10 cellular contexts compared by ENCODE assay signal in the genomic region with DNA sequence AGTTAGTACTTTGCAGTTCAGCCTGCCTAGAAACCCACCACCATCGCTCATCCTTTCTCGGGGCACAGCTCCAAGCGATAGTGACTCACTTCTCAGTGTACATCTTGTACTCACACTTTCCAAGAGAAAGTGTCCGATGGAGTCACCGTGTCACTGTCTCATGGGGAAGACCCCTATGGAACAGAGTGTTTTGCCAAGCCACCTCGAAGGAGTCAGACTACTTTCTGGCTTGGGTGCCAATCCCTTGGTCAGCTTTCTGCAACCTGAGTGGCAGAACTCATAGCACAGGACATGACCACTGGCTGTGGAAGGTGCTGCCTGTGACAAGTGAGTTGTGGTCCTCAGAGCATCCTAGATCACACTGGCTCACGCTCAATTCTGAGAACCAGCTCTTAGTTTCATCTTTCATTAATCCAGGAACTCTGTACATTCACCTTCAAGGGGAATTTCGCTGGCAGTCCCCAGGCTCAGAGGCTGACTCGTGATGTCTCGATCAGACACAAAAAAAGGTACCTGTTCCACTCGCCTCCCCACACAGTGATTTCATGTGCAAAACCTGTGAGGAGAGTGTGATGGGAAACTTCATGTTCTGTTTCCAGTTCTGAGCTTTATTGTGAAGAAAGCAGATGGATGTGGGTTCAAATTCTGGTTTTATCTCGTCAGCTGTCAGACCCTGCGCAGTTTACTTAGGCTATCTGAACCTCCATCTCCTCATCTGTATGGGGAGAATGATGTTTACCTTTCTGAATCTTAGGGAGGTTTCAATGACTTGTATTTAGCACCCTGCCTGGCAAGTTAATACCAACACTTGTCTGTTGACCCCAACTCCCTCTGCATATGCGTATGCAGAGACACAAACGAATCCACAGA.
DNase-seq lines count a peak whose midpoint lies in the region; ATAC-seq, FAIRE-seq and TF ChIP-seq lines count a peak whose summit lies in the region.
"Had no signal": no experiment of that assay in that cellular context is flagged by ENCODE, and none has a peak within 500 bp of the region (broad histone marks: within the 10 kb centered on the region; RNA-seq: fewer than 3 reads in every experiment).

No MANE protein-coding gene starts in this region.

- no peak for TF ChIP-seq CTCF in OCI-LY3 (IDR thresholded peaks at IDR 0.05; ENCODE audit: low read depth, low read length)
- TF ChIP-seq CTCF in stomach (IDR thresholded peaks at IDR 0.05) = no peak
- no peak for TF ChIP-seq CTCF in prostate gland (IDR thresholded peaks at IDR 0.05)
- TF ChIP-seq CTCF in kidney (IDR thresholded peaks at IDR 0.05; ENCODE audit: borderline replicate concordance, extremely low read depth, insufficient read depth) = no peak

- peaks cover 72% of the 10 kb centered on the region for H3K4me1 ChIP-seq in CD4-positive, CD25-positive, alpha-beta regulatory T cell (ENCODE audit: control insufficient read depth, insufficient read depth, low read length, poor library complexity, severe bottlenecking)
- peaks cover 94% of the 10 kb centered on the region for H3K4me1 ChIP-seq in OCI-LY3 (ENCODE audit: low read length)
- H3K4me1 ChIP-seq in stomach = peaks cover 0 to 5% (median 2%) of the 10 kb centered on the region in 4 donors
- H3K4me1 ChIP-seq in prostate gland (replicated peaks) = no peaks in the 10 kb centered on the region
- no peaks in the 10 kb centered on the region for H3K4me1 ChIP-seq in kidney (ENCODE audit: control insufficient read depth in 1 of 2, insufficient read depth in 1 of 2, low read depth in 1 of 2, low read length in 2 of 2)

- DNase-seq in CD4-positive, CD25-positive, alpha-beta regulatory T cell = peak in 1 of 3 donors; percentile 60
- peak; percentile 49 for DNase-seq in activated T-helper 1 cell treated with anti-CD3 and anti-CD28 coated beads, Interleukin-12 subunit alpha, Interleukin-12 subunit beta, Interleukin-2, Interleukin-4 antibody, amounts not matched to agents 30 ng/mL and 10 ng/mL and 1 ng/mL, durations not matched to agents 14 hours and 24 hours and 36 hours (ENCODE audit: low spot score)
- peak; percentile 56 for DNase-seq in stimulated activated CD4-positive, alpha-beta T cell treated with anti-CD3 and anti-CD28 coated beads, Interleukin-12 subunit alpha, Interleukin-12 subunit beta, amount 100 ng/mL, for 4 hours
- DNase-seq in stomach (no peak), prostate gland (ENCODE audit: low spot score) (no peak), kidney glomerular epithelial cell (lab: John Stamatoyannopoulos, UW) (no peak), kidney (no peak)
- DNase-seq: NCI-H1417 had no signal

- H3K36me3 ChIP-seq in CD4-positive, CD25-positive, alpha-beta regulatory T cell (ENCODE audit: control insufficient read depth, insufficient read depth, low read length) = no peaks in the 10 kb centered on the region
- peaks cover 6% of the 10 kb centered on the region for H3K36me3 ChIP-seq in OCI-LY3 (replicated peaks; ENCODE audit: low read depth, low read length)
- H3K36me3 ChIP-seq in stomach = no peaks in the 10 kb centered on the region
- H3K36me3 ChIP-seq in prostate gland = no peaks in the 10 kb centered on the region
- no peaks in the 10 kb centered on the region for H3K36me3 ChIP-seq in kidney (ENCODE audit: control insufficient read depth in 1 of 2, insufficient read depth in 2 of 2, low read length in 2 of 2)
- H3K36me3 ChIP-seq: Peyer's patch had no signal

- peak overlapping the region; percentile 81 for H3K4me2 ChIP-seq in OCI-LY3 (ENCODE audit: low read length)

- H3K9me3 Mint-ChIP-seq in CD4-positive, CD25-positive, alpha-beta regulatory T cell = peaks cover 0 to 4% (median 0%) of the 10 kb centered on the region in 7 donors
- H3K9me3 Mint-ChIP-seq in activated T-helper 1 cell treated with anti-CD3 and anti-CD28 coated beads, Interleukin-12 subunit alpha, Interleukin-12 subunit beta, Interleukin-2, Interleukin-4 antibody, amounts not matched to agents 30 ng/mL and 10 ng/mL and 1 ng/mL, durations not matched to agents 14 hours and 24 hours and 36 hours = peaks cover 8% of the 10 kb centered on the region

- peak overlapping the region; percentile 44 to 68 (median 52) for H3K4me3 Mint-ChIP-seq in CD4-positive, CD25-positive, alpha-beta regulatory T cell
- peak overlapping the region; percentile 66 for H3K4me3 Mint-ChIP-seq in activated T-helper 1 cell treated with anti-CD3 and anti-CD28 coated beads, Interleukin-12 subunit alpha, Interleukin-12 subunit beta, Interleukin-2, Interleukin-4 antibody, amounts not matched to agents 30 ng/mL and 10 ng/mL and 1 ng/mL, durations not matched to agents 14 hours and 24 hours and 36 hours

- H3K9ac ChIP-seq in OCI-LY3 (ENCODE audit: low read length) = peak overlapping the region; percentile 97
- H3K9ac ChIP-seq in kidney (ENCODE audit: low read length in 2 of 2) = no peak overlapping the region

- peak overlapping the region; percentile 63 for H3K27ac ChIP-seq in CD4-positive, CD25-positive, alpha-beta regulatory T cell (ENCODE audit: insufficient read depth, low read length, poor library complexity, severe bottlenecking)
- H3K27ac ChIP-seq in OCI-LY3 (ENCODE audit: low read length) (peak overlapping the region; percentile 99), stomach (no peak overlapping the region), prostate gland (no peak overlapping the region), kidney (ENCODE audit: low read depth in 2 of 2, low read length in 2 of 2) (no peak overlapping the region)

- H3K27me3 Mint-ChIP-seq in CD4-positive, CD25-positive, alpha-beta regulatory T cell = no peaks in the 10 kb centered on the region
- no peaks in the 10 kb centered on the region for H3K27me3 Mint-ChIP-seq in activated T-helper 1 cell treated with anti-CD3 and anti-CD28 coated beads, Interleukin-12 subunit alpha, Interleukin-12 subunit beta, Interleukin-2, Interleukin-4 antibody, amounts not matched to agents 30 ng/mL and 10 ng/mL and 1 ng/mL, durations not matched to agents 14 hours and 24 hours and 36 hours (ENCODE audit: insufficient read depth)

- no peak for ATAC-seq in CD4-positive, CD25-positive, alpha-beta regulatory T cell (ENCODE audit: low read depth in 2 of 2)

- no peak for FAIRE-seq in kidney (lab: Jason Lieb, UNC)

- H4K20me1 ChIP-seq in OCI-LY3 (ENCODE audit: insufficient read depth, low read length) = no peaks in the 10 kb centered on the region

- no peaks in the 10 kb centered on the region for H3K36me3 Mint-ChIP-seq in CD4-positive, CD25-positive, alpha-beta regulatory T cell
- H3K36me3 Mint-ChIP-seq in activated T-helper 1 cell treated with anti-CD3 and anti-CD28 coated beads, Interleukin-12 subunit alpha, Interleukin-12 subunit beta, Interleukin-2, Interleukin-4 antibody, amounts not matched to agents 30 ng/mL and 10 ng/mL and 1 ng/mL, durations not matched to agents 14 hours and 24 hours and 36 hours (ENCODE audit: low read depth) = peaks cover 6% of the 10 kb centered on the region

- H3K27me3 ChIP-seq in CD4-positive, CD25-positive, alpha-beta regulatory T cell (ENCODE audit: control insufficient read depth, insufficient read depth, low read length) = no peaks in the 10 kb centered on the region
- H3K27me3 ChIP-seq in OCI-LY3 (ENCODE audit: low read depth, low read length) = no peaks in the 10 kb centered on the region
- peaks cover 0 to 4% (median 0%) of the 10 kb centered on the region in 3 donors for H3K27me3 ChIP-seq in stomach
- no peaks in the 10 kb centered on the region for H3K27me3 ChIP-seq in prostate gland (replicated peaks; ENCODE audit: insufficient read depth)
- H3K27me3 ChIP-seq: Peyer's patch had no signal

- WGBS in stomach, 5 donors = 62 to 76% (median 65%) methylated on average over 15 of the region's 15 CpGs
- WGBS in prostate gland = 62% methylated on average over 15 of the region's 15 CpGs

- H3K4me3 ChIP-seq in CD4-positive, CD25-positive, alpha-beta regulatory T cell (ENCODE audit: low read depth, low read length) = peak overlapping the region; percentile 58
- H3K4me3 ChIP-seq in OCI-LY3 (ENCODE audit: low read length) (peak overlapping the region; percentile 57), stomach (no peak overlapping the region), prostate gland (no peak overlapping the region), kidney (ENCODE audit: low read length in 2 of 2) (no peak overlapping the region)
- H3K4me3 ChIP-seq: Peyer's patch had no signal

- no peaks in the 10 kb centered on the region for H3K9me3 ChIP-seq in CD4-positive, CD25-positive, alpha-beta regulatory T cell (ENCODE audit: control insufficient read depth in 2 of 2, low read length in 2 of 2)
- H3K9me3 ChIP-seq in OCI-LY3 (ENCODE audit: insufficient read depth, low read length) = no peaks in the 10 kb centered on the region
- H3K9me3 ChIP-seq in stomach = no peaks in the 10 kb centered on the region
- H3K9me3 ChIP-seq in prostate gland = no peaks in the 10 kb centered on the region
- H3K9me3 ChIP-seq in kidney (ENCODE audit: control insufficient read depth in 1 of 2, low read length in 2 of 2) = no peaks in the 10 kb centered on the region
- H3K9me3 ChIP-seq: Peyer's patch had no signal

- TF ChIP-seq POLR2A in stomach (IDR thresholded peaks at IDR 0.05) (no peak), prostate gland (IDR thresholded peaks at IDR 0.05) (no peak)

- no peak for TF ChIP-seq EP300 in stomach (IDR thresholded peaks at IDR 0.05)

- no peaks in the 10 kb centered on the region; the same call in 1 of the 2 replicates for H3K79me2 ChIP-seq in OCI-LY3 (ENCODE audit: low read length)

- H3K27ac Mint-ChIP-seq in CD4-positive, CD25-positive, alpha-beta regulatory T cell = peak overlapping the region; percentile 87 to 98 (median 94)
- peak overlapping the region; percentile 97 for H3K27ac Mint-ChIP-seq in activated T-helper 1 cell treated with anti-CD3 and anti-CD28 coated beads, Interleukin-12 subunit alpha, Interleukin-12 subunit beta, Interleukin-2, Interleukin-4 antibody, amounts not matched to agents 30 ng/mL and 10 ng/mL and 1 ng/mL, durations not matched to agents 14 hours and 24 hours and 36 hours

- H3K4me1 Mint-ChIP-seq in CD4-positive, CD25-positive, alpha-beta regulatory T cell = peaks cover 32 to 89% (median 65%) of the 10 kb centered on the region in 4 donors
- H3K4me1 Mint-ChIP-seq in activated T-helper 1 cell treated with anti-CD3 and anti-CD28 coated beads, Interleukin-12 subunit alpha, Interleukin-12 subunit beta, Interleukin-2, Interleukin-4 antibody, amounts not matched to agents 30 ng/mL and 10 ng/mL and 1 ng/mL, durations not matched to agents 14 hours and 24 hours and 36 hours (ENCODE audit: low read depth) = peaks cover 92% of the 10 kb centered on the region

- intact Hi-C loops in activated T-helper 1 cell treated with anti-CD3 and anti-CD28 coated beads, Interleukin-12 subunit alpha, Interleukin-12 subunit beta, Interleukin-2, Interleukin-4 antibody, amounts not matched to agents 30 ng/mL and 10 ng/mL and 1 ng/mL, durations not matched to agents 14 hours and 24 hours and 36 hours (cut with micrococcal nuclease) = loop anchor here (1.0 kb wide), 8 partner anchors 9 to 170 kb away; no protein-coding TSS in a partner anchor
- intact Hi-C loops in stomach (cut with DNase I; ENCODE audit: low total_unique reads) (no loop called here), prostate gland (cut with DNase I) (no loop called here), kidney (cut with DNase I) (no loop called here)

- no peak overlapping the region for H2AFZ ChIP-seq in OCI-LY3 (ENCODE audit: low read depth, low read length)

Comparison
In these comparisons a context has a peak if more than half of its experiments do, and no peak if none do; other contexts are left out.
1. DNase-seq: peak in activated T-helper 1 cell treated with anti-CD3 and anti-CD28 coated beads, Interleukin-12 subunit alpha, Interleukin-12 subunit beta, Interleukin-2, Interleukin-4 antibody, amounts not matched to agents 30 ng/mL and 10 ng/mL and 1 ng/mL, durations not matched to agents 14 hours and 24 hours and 36 hours (single experiment) and stimulated activated CD4-positive, alpha-beta T cell treated with anti-CD3 and anti-CD28 coated beads, Interleukin-12 subunit alpha, Interleukin-12 subunit beta, amount 100 ng/mL, for 4 hours (single experiment); none in stomach (single experiment), prostate gland (single experiment), kidney glomerular epithelial cell (single experiment) and kidney (single experiment).
2. H3K27ac ChIP-seq: peak in CD4-positive, CD25-positive, alpha-beta regulatory T cell (single experiment) and OCI-LY3 (single experiment); none in stomach (0 of 5), prostate gland (0 of 2) and kidney (0 of 2).
3. H3K4me3 ChIP-seq: peak in CD4-positive, CD25-positive, alpha-beta regulatory T cell (single experiment) and OCI-LY3 (single experiment); none in stomach (0 of 4), prostate gland (0 of 2) and kidney (0 of 2).